In genomic region chr3:56363720-56364119, GRCh38 we compare ENCODE assay signal across 2 cellular contexts.
TF ChIP-seq lines count a peak whose summit lies in the region.

No MANE protein-coding gene starts in this region.

TF ChIP-seq in HepG2, 621 proteins besides CTCF, POLR2A, EP300 and RAD21 (continued from another document and continues in another):
- TF ChIP-seq, protein P1, sequence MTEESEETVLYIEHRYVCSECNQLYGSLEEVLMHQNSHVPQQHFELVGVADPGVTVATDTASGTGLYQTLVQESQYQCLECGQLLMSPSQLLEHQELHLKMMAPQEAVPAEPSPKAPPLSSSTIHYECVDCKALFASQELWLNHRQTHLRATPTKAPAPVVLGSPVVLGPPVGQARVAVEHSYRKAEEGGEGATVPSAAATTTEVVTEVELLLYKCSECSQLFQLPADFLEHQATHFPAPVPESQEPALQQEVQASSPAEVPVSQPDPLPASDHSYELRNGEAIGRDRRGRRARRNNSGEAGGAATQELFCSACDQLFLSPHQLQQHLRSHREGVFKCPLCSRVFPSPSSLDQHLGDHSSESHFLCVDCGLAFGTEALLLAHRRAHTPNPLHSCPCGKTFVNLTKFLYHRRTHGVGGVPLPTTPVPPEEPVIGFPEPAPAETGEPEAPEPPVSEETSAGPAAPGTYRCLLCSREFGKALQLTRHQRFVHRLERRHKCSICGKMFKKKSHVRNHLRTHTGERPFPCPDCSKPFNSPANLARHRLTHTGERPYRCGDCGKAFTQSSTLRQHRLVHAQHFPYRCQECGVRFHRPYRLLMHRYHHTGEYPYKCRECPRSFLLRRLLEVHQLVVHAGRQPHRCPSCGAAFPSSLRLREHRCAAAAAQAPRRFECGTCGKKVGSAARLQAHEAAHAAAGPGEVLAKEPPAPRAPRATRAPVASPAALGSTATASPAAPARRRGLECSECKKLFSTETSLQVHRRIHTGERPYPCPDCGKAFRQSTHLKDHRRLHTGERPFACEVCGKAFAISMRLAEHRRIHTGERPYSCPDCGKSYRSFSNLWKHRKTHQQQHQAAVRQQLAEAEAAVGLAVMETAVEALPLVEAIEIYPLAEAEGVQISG (CRISPR knock-in tag; IDR thresholded peaks at IDR 0.05), result no peak
- TF ChIP-seq ZBTB38 (CRISPR knock-in tag; IDR thresholded peaks at IDR 0.05) (no peak), ZNF7 (CRISPR knock-in tag; IDR thresholded peaks at IDR 0.05) (no peak), GRHL1 (CRISPR knock-in tag; conservative IDR thresholded peaks at IDR 0.05) (no peak), CEBPG (CRISPR knock-in tag; IDR thresholded peaks at IDR 0.05) (no peak), FOXJ3 (CRISPR knock-in tag; IDR thresholded peaks at IDR 0.05; ENCODE audit: borderline replicate concordance) (no peak), RBFOX2 (IDR thresholded peaks at IDR 0.05; ENCODE audit: low read depth, low read length) (no peak), KLF11 (CRISPR knock-in tag; IDR thresholded peaks at IDR 0.05) (no peak), ZNF570 (CRISPR knock-in tag; IDR thresholded peaks at IDR 0.05; ENCODE audit: borderline replicate concordance) (no peak), HOXA5 (CRISPR knock-in tag; IDR thresholded peaks at IDR 0.05) (no peak), PCBP1 (IDR thresholded peaks at IDR 0.05; ENCODE audit: borderline replicate concordance, low read depth, low read length) (0 out of 2 replicates have a peak, but pooled peaks have one; percentile 32), ETV5 (CRISPR knock-in tag; IDR thresholded peaks at IDR 0.05; ENCODE audit: borderline replicate concordance) (no peak), ARID5B (CRISPR knock-in tag; IDR thresholded peaks at IDR 0.05) (no peak)
- TF ChIP-seq, protein P2, sequence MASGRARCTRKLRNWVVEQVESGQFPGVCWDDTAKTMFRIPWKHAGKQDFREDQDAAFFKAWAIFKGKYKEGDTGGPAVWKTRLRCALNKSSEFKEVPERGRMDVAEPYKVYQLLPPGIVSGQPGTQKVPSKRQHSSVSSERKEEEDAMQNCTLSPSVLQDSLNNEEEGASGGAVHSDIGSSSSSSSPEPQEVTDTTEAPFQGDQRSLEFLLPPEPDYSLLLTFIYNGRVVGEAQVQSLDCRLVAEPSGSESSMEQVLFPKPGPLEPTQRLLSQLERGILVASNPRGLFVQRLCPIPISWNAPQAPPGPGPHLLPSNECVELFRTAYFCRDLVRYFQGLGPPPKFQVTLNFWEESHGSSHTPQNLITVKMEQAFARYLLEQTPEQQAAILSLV (CRISPR knock-in tag; IDR thresholded peaks at IDR 0.05; ENCODE audit: borderline replicate concordance), result no peak
- TF ChIP-seq, protein P3, sequence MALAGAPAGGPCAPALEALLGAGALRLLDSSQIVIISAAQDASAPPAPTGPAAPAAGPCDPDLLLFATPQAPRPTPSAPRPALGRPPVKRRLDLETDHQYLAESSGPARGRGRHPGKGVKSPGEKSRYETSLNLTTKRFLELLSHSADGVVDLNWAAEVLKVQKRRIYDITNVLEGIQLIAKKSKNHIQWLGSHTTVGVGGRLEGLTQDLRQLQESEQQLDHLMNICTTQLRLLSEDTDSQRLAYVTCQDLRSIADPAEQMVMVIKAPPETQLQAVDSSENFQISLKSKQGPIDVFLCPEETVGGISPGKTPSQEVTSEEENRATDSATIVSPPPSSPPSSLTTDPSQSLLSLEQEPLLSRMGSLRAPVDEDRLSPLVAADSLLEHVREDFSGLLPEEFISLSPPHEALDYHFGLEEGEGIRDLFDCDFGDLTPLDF (CRISPR knock-in tag; IDR thresholded peaks at IDR 0.05), result no peak

TF ChIP-seq in HEK293, 187 proteins besides CTCF, POLR2A, EP300 and RAD21 (continued from another document):
- TF ChIP-seq, protein P4, sequence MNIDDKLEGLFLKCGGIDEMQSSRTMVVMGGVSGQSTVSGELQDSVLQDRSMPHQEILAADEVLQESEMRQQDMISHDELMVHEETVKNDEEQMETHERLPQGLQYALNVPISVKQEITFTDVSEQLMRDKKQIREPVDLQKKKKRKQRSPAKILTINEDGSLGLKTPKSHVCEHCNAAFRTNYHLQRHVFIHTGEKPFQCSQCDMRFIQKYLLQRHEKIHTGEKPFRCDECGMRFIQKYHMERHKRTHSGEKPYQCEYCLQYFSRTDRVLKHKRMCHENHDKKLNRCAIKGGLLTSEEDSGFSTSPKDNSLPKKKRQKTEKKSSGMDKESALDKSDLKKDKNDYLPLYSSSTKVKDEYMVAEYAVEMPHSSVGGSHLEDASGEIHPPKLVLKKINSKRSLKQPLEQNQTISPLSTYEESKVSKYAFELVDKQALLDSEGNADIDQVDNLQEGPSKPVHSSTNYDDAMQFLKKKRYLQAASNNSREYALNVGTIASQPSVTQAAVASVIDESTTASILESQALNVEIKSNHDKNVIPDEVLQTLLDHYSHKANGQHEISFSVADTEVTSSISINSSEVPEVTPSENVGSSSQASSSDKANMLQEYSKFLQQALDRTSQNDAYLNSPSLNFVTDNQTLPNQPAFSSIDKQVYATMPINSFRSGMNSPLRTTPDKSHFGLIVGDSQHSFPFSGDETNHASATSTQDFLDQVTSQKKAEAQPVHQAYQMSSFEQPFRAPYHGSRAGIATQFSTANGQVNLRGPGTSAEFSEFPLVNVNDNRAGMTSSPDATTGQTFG (tag by site-specific recombination; IDR thresholded peaks at IDR 0.05; ENCODE audit: borderline replicate concordance), result no peak
- TF ChIP-seq PRDM1 (tag by site-specific recombination; IDR thresholded peaks at IDR 0.05) (peak; percentile 61; the same call in 1 of the 2 replicates), ZSCAN23 (tag by site-specific recombination; IDR thresholded peaks at IDR 0.05) (no peak), ZNF404 (tag by site-specific recombination; IDR thresholded peaks at IDR 0.05) (no peak)
- TF ChIP-seq, protein P5, sequence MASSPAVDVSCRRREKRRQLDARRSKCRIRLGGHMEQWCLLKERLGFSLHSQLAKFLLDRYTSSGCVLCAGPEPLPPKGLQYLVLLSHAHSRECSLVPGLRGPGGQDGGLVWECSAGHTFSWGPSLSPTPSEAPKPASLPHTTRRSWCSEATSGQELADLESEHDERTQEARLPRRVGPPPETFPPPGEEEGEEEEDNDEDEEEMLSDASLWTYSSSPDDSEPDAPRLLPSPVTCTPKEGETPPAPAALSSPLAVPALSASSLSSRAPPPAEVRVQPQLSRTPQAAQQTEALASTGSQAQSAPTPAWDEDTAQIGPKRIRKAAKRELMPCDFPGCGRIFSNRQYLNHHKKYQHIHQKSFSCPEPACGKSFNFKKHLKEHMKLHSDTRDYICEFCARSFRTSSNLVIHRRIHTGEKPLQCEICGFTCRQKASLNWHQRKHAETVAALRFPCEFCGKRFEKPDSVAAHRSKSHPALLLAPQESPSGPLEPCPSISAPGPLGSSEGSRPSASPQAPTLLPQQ (tag by site-specific recombination; IDR thresholded peaks at IDR 0.05), result no peak
